Comparison of ENCODE assay signal across 12 cellular contexts in genomic region chr10:84291389-84291788, GRCh38. TPM values are rescaled to one million over a fixed set of nuclear protein-coding genes. Genes with fewer than 3 reads are reported as not detected.
A peak's percentile ranks its signal among the peaks of the same experiment; 100 is the strongest.
DNase-seq lines count a peak whose midpoint lies in the region; ATAC-seq and TF ChIP-seq lines count a peak whose summit lies in the region.
"Had no signal": no experiment of that assay in that cellular context is flagged by ENCODE, and none has a peak within 500 bp of the region (broad histone marks: within the 10 kb centered on the region; RNA-seq: fewer than 3 reads in every experiment).

No MANE protein-coding gene starts in this region.

- TF ChIP-seq POLR2A in NB4 (IDR thresholded peaks at IDR 0.05; ENCODE audit: extremely low read depth, insufficient read length), result no peak
- no peak for TF ChIP-seq POLR2A in gastroesophageal sphincter (IDR thresholded peaks at IDR 0.05)

- H3K27me3 Mint-ChIP-seq in GM23338 (ENCODE audit: insufficient read depth, low read depth, poor library complexity), result peaks cover 6% of the 10 kb centered on the region
- H3K27me3 Mint-ChIP-seq in activated CD4-positive, alpha-beta memory T cell treated with anti-CD3 and anti-CD28 coated beads for 36 hours, result no peaks in the 10 kb centered on the region

- TF ChIP-seq CTCF in GM23338 (conservative IDR thresholded peaks at IDR 0.05; ENCODE audit: low read depth in 2 of 2), result no peak
- no peak for TF ChIP-seq CTCF in NB4 (IDR thresholded peaks at IDR 0.05; ENCODE audit: low read depth, low read length)
- TF ChIP-seq CTCF in mucosa of descending colon (IDR thresholded peaks at IDR 0.05), result no peak
- no peak for TF ChIP-seq CTCF in gastroesophageal sphincter (IDR thresholded peaks at IDR 0.05)

- intact Hi-C loops in mucosa of descending colon (cut with DNase I, micrococcal nuclease), result no loop called here
- intact Hi-C loops in activated CD4-positive, alpha-beta memory T cell treated with anti-CD3 and anti-CD28 coated beads for 36 hours (cut with micrococcal nuclease), result loop anchor here (2.0 kb wide), 1 partner anchor 25 kb away; no protein-coding TSS in a partner anchor

- H3K4me2 ChIP-seq in GM23338, result no peak overlapping the region

- no peak overlapping the region for H3K27ac ChIP-seq in GM23338 (ENCODE audit: low read depth)
- H3K27ac ChIP-seq in gastroesophageal sphincter, result no peak overlapping the region
- H3K27ac ChIP-seq: thyroid gland had no signal

- CTCF ChIA-PET in activated CD4-positive, alpha-beta memory T cell treated with anti-CD3 and anti-CD28 coated beads for 36 hours (lab: Charles Lee), result interaction anchor here (1.1 kb wide), 1 partner anchor 246 kb away, joined by 4 read pairs; no protein-coding TSS in a partner anchor

- no peaks in the 10 kb centered on the region for H3K36me3 Mint-ChIP-seq in GM23338 (ENCODE audit: low read depth)
- H3K36me3 Mint-ChIP-seq in activated CD4-positive, alpha-beta memory T cell treated with anti-CD3 and anti-CD28 coated beads for 36 hours, result no peaks in the 10 kb centered on the region

- H3F3A ChIP-seq in GM23338 (replicated peaks; ENCODE audit: low read depth), result 0 out of 2 replicates have a peak, but pooled peaks cover 10% of the 10 kb centered on the region

- no peak overlapping the region for H3K4me3 Mint-ChIP-seq in GM23338
- no peak overlapping the region for H3K4me3 Mint-ChIP-seq in activated CD4-positive, alpha-beta memory T cell treated with anti-CD3 and anti-CD28 coated beads for 36 hours

- H3K36me3 ChIP-seq in GM23338 (ENCODE audit: insufficient read depth) (no peaks in the 10 kb centered on the region), mucosa of descending colon (ENCODE audit: low read depth) (no peaks in the 10 kb centered on the region), gastroesophageal sphincter (no peaks in the 10 kb centered on the region)
- H3K36me3 ChIP-seq: thyroid gland had no signal

- H3K79me2 ChIP-seq in GM23338 (replicated peaks; ENCODE audit: insufficient read depth), result no peaks in the 10 kb centered on the region

- H3K4me1 Mint-ChIP-seq in GM23338, result peaks cover 16% of the 10 kb centered on the region
- H3K4me1 Mint-ChIP-seq in activated CD4-positive, alpha-beta memory T cell treated with anti-CD3 and anti-CD28 coated beads for 36 hours (ENCODE audit: low read depth), result peaks cover 20% of the 10 kb centered on the region

- H3K9me3 Mint-ChIP-seq in GM23338, result no peaks in the 10 kb centered on the region
- H3K9me3 Mint-ChIP-seq in activated CD4-positive, alpha-beta memory T cell treated with anti-CD3 and anti-CD28 coated beads for 36 hours, result no peaks in the 10 kb centered on the region

- peak; percentile 89 for DNase-seq in GM23338 (ENCODE audit: low spot score)
- DNase-seq in NB4 (ENCODE audit: low read depth), result peak; percentile 62
- peak; percentile 75 for DNase-seq in dermis blood vessel endothelial cell
- peak in 1 of 3 donors; percentile 40 for DNase-seq in mucosa of descending colon
- DNase-seq in activated CD8-positive, alpha-beta memory T cell treated with anti-CD3 and anti-CD28 coated beads for 24 hours, result no peak
- DNase-seq in activated CD4-positive, alpha-beta memory T cell treated with anti-CD3 and anti-CD28 coated beads for 36 hours, result no peak
- DNase-seq: activated CD4-positive, alpha-beta T cell treated with anti-CD3 and anti-CD28 coated beads, Interleukin-2, amount 50 U/mL, for 4 hours; left cardiac atrium; thyroid gland had no signal

- H3K27me3 ChIP-seq in GM23338 (ENCODE audit: insufficient read depth) (no peaks in the 10 kb centered on the region), gastroesophageal sphincter (peaks cover 8% of the 10 kb centered on the region)
- H3K27me3 ChIP-seq: thyroid gland had no signal

- H3K4me3 ChIP-seq in GM23338, result no peak overlapping the region
- H3K4me3 ChIP-seq in NB4 (ENCODE audit: low read depth, low read length), result no peak overlapping the region
- no peak overlapping the region for H3K4me3 ChIP-seq in mucosa of descending colon
- H3K4me3 ChIP-seq in gastroesophageal sphincter, result no peak overlapping the region
- H3K4me3 ChIP-seq: thyroid gland had no signal

- no peak for TF ChIP-seq EP300 in gastroesophageal sphincter (IDR thresholded peaks at IDR 0.05)

- POLR2A ChIA-PET in activated CD4-positive, alpha-beta memory T cell treated with anti-CD3 and anti-CD28 coated beads for 36 hours (lab: Charles Lee), result no interaction called here

- no peak overlapping the region for H3K27ac Mint-ChIP-seq in GM23338
- no peak overlapping the region for H3K27ac Mint-ChIP-seq in activated CD4-positive, alpha-beta memory T cell treated with anti-CD3 and anti-CD28 coated beads for 36 hours

- H3K4me1 ChIP-seq in GM23338 (ENCODE audit: insufficient read depth), result peaks cover 18% of the 10 kb centered on the region
- no peaks in the 10 kb centered on the region for H3K4me1 ChIP-seq in mucosa of descending colon (ENCODE audit: low read depth)
- H3K4me1 ChIP-seq in gastroesophageal sphincter, result no peaks in the 10 kb centered on the region
- H3K4me1 ChIP-seq: thyroid gland had no signal

- H2AFZ ChIP-seq in GM23338, result no peak overlapping the region

- ATAC-seq in GM23338 (peak; percentile 92), mucosa of descending colon (peak; percentile 45), HG03108 (IDR thresholded peaks at IDR 0.05; ENCODE audit: unreplicated experiment) (no peak), gastroesophageal sphincter (no peak)
- ATAC-seq: left cardiac atrium had no signal

- no peaks in the 10 kb centered on the region for H3K9me3 ChIP-seq in mucosa of descending colon
- H3K9me3 ChIP-seq in gastroesophageal sphincter, result no peaks in the 10 kb centered on the region
- H3K9me3 ChIP-seq: thyroid gland had no signal

- WGBS in gastroesophageal sphincter (ENCODE audit: low coverage in 1 of 2), 2 donors, result 17 to 21% methylated on average over 1 of the region's 1 CpG

- H3K9me2 ChIP-seq in GM23338 (ENCODE audit: insufficient read depth), result peaks cover 6% of the 10 kb centered on the region; the same call in 1 of the 2 replicates

- H4K20me1 ChIP-seq in GM23338 (replicated peaks; ENCODE audit: insufficient read depth), result no peaks in the 10 kb centered on the region

TF ChIP-seq in GM23338, 12 proteins besides CTCF, POLR2A, EP300 and RAD21:
- TF ChIP-seq NANOG (IDR thresholded peaks at IDR 0.05; ENCODE audit: borderline replicate concordance) (no peak), ZNF331 (CRISPR knock-in tag; IDR thresholded peaks at IDR 0.05; ENCODE audit: low read depth) (0 out of 2 replicates have a peak, but pooled peaks have one; percentile 17), EZH2 (IDR thresholded peaks at IDR 0.05; ENCODE audit: low read depth, unreplicated experiment) (no peak), REST (IDR thresholded peaks at IDR 0.05; ENCODE audit: unreplicated experiment) (peak; percentile 97), ZNF114 (CRISPR knock-in tag; IDR thresholded peaks at IDR 0.05) (peak; percentile 52; the same call in 1 of the 2 replicates), CREB1 (CRISPR knock-in tag; IDR thresholded peaks at IDR 0.05; ENCODE audit: low read depth) (peak; percentile 18; the same call in 1 of the 2 replicates)

RNA-seq across cellular contexts. Expression of gene CCSER2, which starts 37.0 kb away (rescaled TPM):
- 30.6 and 33.8 TPM in 2 replicates for total RNA-seq in GM23338 (2014; rRNA removed; shearing (Covaris generic))
- polyA plus RNA-seq in GM23338 (2016; fragmentation: Nextera tagmentation; extraction: Ambion mirVana), result 25.4 and 37.2 TPM in 2 replicates
- total RNA-seq in dermis blood vessel endothelial cell, result 22.5 and 32.7 TPM in 2 replicates
- total RNA-seq in mucosa of descending colon, result 100 to 1,000 TPM in 1 of 3 donors, 10 to 100 TPM in 2; 30.2 to 118 (median 48.3) TPM
- 10 to 100 TPM; 69.8 to 73.5 TPM for total RNA-seq in activated CD4-positive, alpha-beta memory T cell treated with anti-CD3 and anti-CD28 coated beads for 36 hours
- 10 to 100 TPM; 64.5 to 93.5 (median 83.3) TPM for total RNA-seq in gastroesophageal sphincter

RNA-seq across cellular contexts. Expression of gene RGR, which starts 46.5 kb away (rescaled TPM):
- not detected in 2 replicates for total RNA-seq in GM23338 (2014; rRNA removed; shearing (Covaris generic))
- polyA plus RNA-seq in GM23338 (2016; fragmentation: Nextera tagmentation; extraction: Ambion mirVana), result not detected in 2 replicates
- total RNA-seq in dermis blood vessel endothelial cell (not detected in 2 replicates), mucosa of descending colon (not detected), gastroesophageal sphincter (1 to 10 TPM in 2 of 4 donors, not detected in 2; 1.1 to 2.6 TPM)
- not detected for total RNA-seq in activated CD4-positive, alpha-beta memory T cell treated with anti-CD3 and anti-CD28 coated beads for 36 hours
- total RNA-seq: chondrocyte had no signal

RNA-seq across cellular contexts. Expression of gene LRIT1, which starts 50.0 kb away (rescaled TPM):
- total RNA-seq in GM23338 (2014; rRNA removed; shearing (Covaris generic)), result 0.07 TPM in 1 of 2 replicates, not detected in the other
- not detected in 2 replicates for polyA plus RNA-seq in GM23338 (2016; fragmentation: Nextera tagmentation; extraction: Ambion mirVana)
- total RNA-seq in dermis blood vessel endothelial cell (not detected in 2 replicates), mucosa of descending colon (not detected), gastroesophageal sphincter (under 1 TPM in 1 of 4 donors, not detected in 3; 0.12 TPM)
- not detected for total RNA-seq in activated CD4-positive, alpha-beta memory T cell treated with anti-CD3 and anti-CD28 coated beads for 36 hours
- total RNA-seq: chondrocyte, left cardiac atrium, thyroid gland had no signal

Comparison
In these comparisons a context has a peak if more than half of its experiments do, and no peak if none do; other contexts are left out.
1. ATAC-seq: peak in GM23338 (single experiment) and mucosa of descending colon (single experiment); none in HG03108 (single experiment) and gastroesophageal sphincter (single experiment).
2. DNase-seq: peak in GM23338 (single experiment), NB4 (single experiment) and dermis blood vessel endothelial cell (single experiment); none in activated CD8-positive, alpha-beta memory T cell treated with anti-CD3 and anti-CD28 coated beads for 24 hours (single experiment) and activated CD4-positive, alpha-beta memory T cell treated with anti-CD3 and anti-CD28 coated beads for 36 hours (single experiment).